Comparison of ENCODE assay signal across 14 cellular contexts in the genomic region with DNA sequence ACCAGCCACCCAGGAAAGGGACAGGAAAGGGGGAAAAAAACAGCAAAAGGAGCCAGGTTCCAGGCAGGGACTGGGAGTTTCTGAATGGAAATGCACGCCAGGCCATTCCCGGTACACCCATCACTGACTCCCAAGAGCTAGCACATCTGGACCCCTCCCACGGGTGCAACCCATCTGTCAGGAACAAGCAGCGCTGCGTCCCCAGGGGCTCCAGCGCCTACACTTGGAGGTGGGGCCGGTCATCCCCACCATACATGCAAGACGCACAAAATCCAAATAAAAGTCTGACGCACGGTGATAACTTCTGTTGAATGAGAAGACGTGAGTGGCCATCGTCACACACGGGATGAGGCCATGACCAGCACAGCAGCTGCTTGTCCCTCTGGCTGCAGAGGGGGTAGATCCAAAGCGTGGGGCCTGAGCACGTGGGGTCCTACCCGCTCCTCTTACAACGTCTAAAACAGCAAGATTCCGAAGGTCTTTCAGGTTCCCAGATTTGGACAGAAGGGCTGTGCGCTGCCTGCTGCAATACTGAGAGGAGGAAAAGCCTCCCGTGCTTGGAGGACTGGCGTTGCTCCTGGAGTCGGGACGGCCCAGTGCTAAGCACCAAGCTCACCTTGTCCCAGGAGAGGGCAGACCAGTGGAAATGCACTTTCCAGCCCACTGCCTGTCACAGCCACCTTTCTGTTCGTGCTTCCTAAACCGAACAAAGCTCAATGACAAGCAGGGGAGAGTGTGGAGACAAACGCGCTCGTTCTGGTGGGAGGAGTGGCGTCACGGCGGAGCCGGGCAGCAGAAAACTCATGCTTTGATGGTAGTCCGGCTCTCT.
"Had no signal": no experiment of that assay in that cellular context is flagged by ENCODE, and none has a peak within 500 bp of the region (broad histone marks: within the 10 kb centered on the region; RNA-seq: fewer than 3 reads in every experiment).

No MANE protein-coding gene starts in this region.

- H3K9me3 ChIP-seq: stomach, thoracic aorta, upper lobe of left lung had no signal

- H3K27ac ChIP-seq: cardiac muscle cell, SK-N-MC, upper lobe of left lung had no signal

- ATAC-seq: natural killer cell; stimulated activated effector memory CD8-positive, alpha-beta T cell treated with anti-CD3 and anti-CD28 coated beads, Interleukin-12 subunit alpha, Interleukin-12 subunit beta, amount 100 ng/mL, for 72 hours had no signal

- H3K36me3 ChIP-seq: cardiac muscle cell had no signal

- H3K4me3 ChIP-seq: cardiac muscle cell, SK-N-MC, stomach, thoracic aorta, upper lobe of left lung had no signal

- DNase-seq: activated B cell treated with CpG ODN at 0.5 μM for 24 hours; activated CD4-positive, alpha-beta memory T cell treated with anti-CD3 and anti-CD28 coated beads for 36 hours; activated CD4-positive, alpha-beta T cell treated with anti-CD3 and anti-CD28 coated beads for 4 hours; activated T-cell treated with anti-CD3 and anti-CD28 coated beads for 4 hours; foreskin melanocyte; natural killer cell; small intestine; stimulated activated CD4-positive, alpha-beta T cell treated with anti-CD3 and anti-CD28 coated beads, Interleukin-4, amount 100 ng/mL, for 24 hours; stomach; upper lobe of left lung had no signal

- H3K27me3 ChIP-seq: cardiac muscle cell, stomach, upper lobe of left lung had no signal
